In the genomic region with DNA sequence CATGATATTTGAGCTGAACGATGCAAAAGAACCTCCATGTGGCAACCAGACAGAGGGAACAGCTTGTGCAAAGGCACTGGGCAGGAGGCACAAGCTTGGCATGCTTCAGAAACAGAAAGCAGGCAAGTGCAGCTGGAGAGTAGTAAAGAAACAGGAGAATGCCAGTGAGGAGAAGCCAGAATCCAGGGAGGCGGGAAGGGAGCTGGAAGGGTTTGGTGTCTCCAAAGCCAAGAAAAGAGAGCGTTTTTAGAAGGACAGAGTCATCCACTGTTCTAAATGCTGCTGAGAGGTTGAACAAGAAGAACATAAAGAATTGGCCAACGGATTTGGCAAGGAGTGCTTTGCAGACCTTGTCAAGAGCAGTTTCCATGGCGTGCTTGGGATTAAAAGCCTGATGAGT, we compare ENCODE assay signal across 25 cellular contexts.
DNase-seq lines count a peak whose midpoint lies in the region; ATAC-seq and TF ChIP-seq lines count a peak whose summit lies in the region.
"Had no signal": no experiment of that assay in that cellular context is flagged by ENCODE, and none has a peak within 500 bp of the region (broad histone marks: within the 10 kb centered on the region; RNA-seq: fewer than 3 reads in every experiment).

No MANE protein-coding gene starts in this region.

- no peaks in the 10 kb centered on the region for H3K27me3 ChIP-seq in neural progenitor cell
- no peaks in the 10 kb centered on the region for H3K27me3 ChIP-seq in suprapubic skin
- H3K27me3 ChIP-seq: pancreas, sigmoid colon had no signal

- TF ChIP-seq EP300 in suprapubic skin (IDR thresholded peaks at IDR 0.05), result no peak

- no peak overlapping the region for H3K4me2 ChIP-seq in neural progenitor cell

- POLR2A ChIA-PET in T-cell (lab: Charles Lee), result no interaction called here

- H3K9me3 ChIP-seq in neural progenitor cell (ENCODE audit: low read depth) (no peaks in the 10 kb centered on the region), suprapubic skin (no peaks in the 10 kb centered on the region)
- H3K9me3 ChIP-seq: pancreas, sigmoid colon had no signal

- 56% methylated on average over 5 of the region's 5 CpGs for WGBS in suprapubic skin

- no peak for ATAC-seq in T-cell (replicated peaks in 1 of 4)
- ATAC-seq: naive thymus-derived CD8-positive, alpha-beta T cell had no signal

- H3K27ac ChIP-seq in neural progenitor cell (no peak overlapping the region), suprapubic skin (peak overlapping the region; percentile 34)
- H3K27ac ChIP-seq: pancreas, sigmoid colon had no signal

- TF ChIP-seq CTCF in neural progenitor cell (IDR thresholded peaks at IDR 0.05), result no peak
- no peak for TF ChIP-seq CTCF in suprapubic skin (IDR thresholded peaks at IDR 0.05)

- H3K27me3 Mint-ChIP-seq in neural progenitor cell (ENCODE audit: insufficient read depth, low read depth) (peaks cover 16% of the 10 kb centered on the region), T-cell (peaks cover 0 to 4% of the 10 kb centered on the region in 2 donors)
- H3K27me3 Mint-ChIP-seq: central memory CD8-positive, alpha-beta T cell had no signal

- peaks cover 48% of the 10 kb centered on the region for H3K4me1 Mint-ChIP-seq in neural progenitor cell
- no peaks in the 10 kb centered on the region for H3K4me1 Mint-ChIP-seq in T-cell
- H3K4me1 Mint-ChIP-seq: central memory CD8-positive, alpha-beta T cell had no signal

- no peaks in the 10 kb centered on the region for H3K79me2 ChIP-seq in neural progenitor cell (ENCODE audit: low read depth)

- H3K36me3 ChIP-seq in neural progenitor cell (no peaks in the 10 kb centered on the region), suprapubic skin (no peaks in the 10 kb centered on the region)
- H3K36me3 ChIP-seq: pancreas, sigmoid colon had no signal

- no peak overlapping the region for H3K4me3 ChIP-seq in neural progenitor cell
- H3K4me3 ChIP-seq in suprapubic skin, result no peak overlapping the region
- H3K4me3 ChIP-seq: pancreas, sigmoid colon had no signal

- H4K20me1 ChIP-seq in neural progenitor cell (ENCODE audit: low read depth), result no peaks in the 10 kb centered on the region

- H3K9me3 Mint-ChIP-seq in neural progenitor cell (peaks cover 3% of the 10 kb centered on the region), T-cell (peaks cover 0 to 4% (median 3%) of the 10 kb centered on the region in 3 donors)
- H3K9me3 Mint-ChIP-seq: activated naive CD4-positive, alpha-beta T cell treated with anti-CD3 and anti-CD28 coated beads for 36 hours; T-helper 1 cell treated with Interleukin-12 subunit alpha and Interleukin-12 subunit beta and Interleukin-4 antibody, amounts not matched to agents 30 μg/mL and 1 μg/mL, for 36 hours had no signal

- no peaks in the 10 kb centered on the region for H3F3A ChIP-seq in neural progenitor cell (ENCODE audit: low read depth)

- DNase-seq in NCI-H446 treated with DMSO at 0.1 percent for 48 hours (lab: John Stamatoyannopoulos, UW) (peak; percentile 88), globus pallidus (ENCODE audit: low spot score) (peak; percentile 54), neural progenitor cell (ENCODE audit: low spot score) (no peak), suprapubic skin (ENCODE audit: low spot score in 2 of 2) (no peak), T-cell (no peak), AML-193 (lab: John Stamatoyannopoulos, UW) (no peak), LoVo (ENCODE audit: low spot score) (no peak), SW480 (ENCODE audit: low spot score) (no peak)
- DNase-seq: activated CD4-positive, alpha-beta T cell treated with anti-CD3 and anti-CD28 coated beads for 48 hours; activated naive CD4-positive, alpha-beta T cell treated with anti-CD3 and anti-CD28 coated beads for 36 hours; activated T-cell treated with anti-CD3 and anti-CD28 coated beads, Interleukin-2, amount 50 U/mL, for 48 hours; erythroblast; Kasumi-1; kidney glomerular epithelial cell; mammary epithelial cell; naive thymus-derived CD8-positive, alpha-beta T cell; NCI-H1048; NCI-H2029; NCI-H510A; SIG-M5; sigmoid colon; stimulated activated CD4-positive, alpha-beta T cell treated with anti-CD3 and anti-CD28 coated beads, Interleukin-15, amount 100 ng/mL, for 24 hours had no signal

- no peak overlapping the region for H3K9ac ChIP-seq in neural progenitor cell

- TF ChIP-seq POLR2A in suprapubic skin (IDR thresholded peaks at IDR 0.05), result no peak

- H3K4me3 Mint-ChIP-seq in neural progenitor cell (peak overlapping the region; percentile 12), T-cell (no peak overlapping the region)
- H3K4me3 Mint-ChIP-seq: activated naive CD4-positive, alpha-beta T cell treated with anti-CD3 and anti-CD28 coated beads for 36 hours; central memory CD8-positive, alpha-beta T cell; naive thymus-derived CD8-positive, alpha-beta T cell; T-helper 1 cell treated with Interleukin-12 subunit alpha and Interleukin-12 subunit beta and Interleukin-4 antibody, amounts not matched to agents 30 μg/mL and 1 μg/mL, for 36 hours had no signal

- peak overlapping the region; percentile 3 for H3K27ac Mint-ChIP-seq in neural progenitor cell
- no peak overlapping the region for H3K27ac Mint-ChIP-seq in T-cell
- H3K27ac Mint-ChIP-seq: activated naive CD4-positive, alpha-beta T cell treated with anti-CD3 and anti-CD28 coated beads for 36 hours; T-helper 1 cell treated with Interleukin-12 subunit alpha and Interleukin-12 subunit beta and Interleukin-4 antibody, amounts not matched to agents 30 μg/mL and 1 μg/mL, for 36 hours had no signal

- H3K4me1 ChIP-seq in neural progenitor cell (peaks cover 26% of the 10 kb centered on the region), suprapubic skin (no peaks in the 10 kb centered on the region)

- no peak overlapping the region for H2AFZ ChIP-seq in neural progenitor cell (replicated peaks)

- CTCF ChIA-PET in T-cell (lab: Charles Lee), result no interaction called here

- H3K36me3 Mint-ChIP-seq in neural progenitor cell, result no peaks in the 10 kb centered on the region
- no peaks in the 10 kb centered on the region for H3K36me3 Mint-ChIP-seq in T-cell
- H3K36me3 Mint-ChIP-seq: naive thymus-derived CD8-positive, alpha-beta T cell had no signal

Comparison
In these comparisons a context has a peak if more than half of its experiments do, and no peak if none do; other contexts are left out.
1. DNase-seq: peak in NCI-H446 treated with DMSO at 0.1 percent for 48 hours (single experiment) and globus pallidus (single experiment); none in neural progenitor cell (single experiment), suprapubic skin (0 of 2), T-cell (0 of 34), AML-193 (0 of 2), LoVo (single experiment) and SW480 (single experiment).